In genomic region chr11:108199446-108200321, GRCh38 we compare ENCODE assay signal across 8 cellular contexts. TPM values are rescaled to one million over a fixed set of nuclear protein-coding genes. Genes with fewer than 3 reads are reported as not detected.
DNase-seq lines count a peak whose midpoint lies in the region; ATAC-seq and TF ChIP-seq lines count a peak whose summit lies in the region.

No MANE protein-coding gene starts in this region.

- H3K27me3 Mint-ChIP-seq in stimulated activated naive CD8-positive, alpha-beta T cell treated with anti-CD3 and anti-CD28 coated beads, Interleukin-15, Interleukin-2, amounts not matched to agents 100 ng/mL and 50 ng/mL, for 24 hours, result no peaks in the 10 kb centered on the region

- no peak for TF ChIP-seq POLR2A in ovary (IDR thresholded peaks at IDR 0.05)

- no peak overlapping the region for H3K27ac ChIP-seq in ovary

- no peak for TF ChIP-seq CTCF in ovary (IDR thresholded peaks at IDR 0.05)

- peak overlapping the region; percentile 91 for H3K27ac Mint-ChIP-seq in stimulated activated naive CD8-positive, alpha-beta T cell treated with anti-CD3 and anti-CD28 coated beads, Interleukin-15, Interleukin-2, amounts not matched to agents 100 ng/mL and 50 ng/mL, for 24 hours

- H3K4me1 Mint-ChIP-seq in stimulated activated naive CD8-positive, alpha-beta T cell treated with anti-CD3 and anti-CD28 coated beads, Interleukin-15, Interleukin-2, amounts not matched to agents 100 ng/mL and 50 ng/mL, for 24 hours (ENCODE audit: low read depth), result peaks cover 86% of the 10 kb centered on the region

- 79 to 84% (median 84%) methylated on average over 12 of the region's 12 CpGs for WGBS in ovary, 3 donors

- H3K9me3 ChIP-seq in ovary, result no peaks in the 10 kb centered on the region

- no peaks in the 10 kb centered on the region for H3K27me3 ChIP-seq in ovary

- ATAC-seq in GM19438 (IDR thresholded peaks at IDR 0.05; ENCODE audit: low read depth, unreplicated experiment), result peak; percentile 55
- peak; percentile 74 for ATAC-seq in HG03457 (IDR thresholded peaks at IDR 0.05; ENCODE audit: unreplicated experiment)

- H3K36me3 Mint-ChIP-seq in stimulated activated naive CD8-positive, alpha-beta T cell treated with anti-CD3 and anti-CD28 coated beads, Interleukin-15, Interleukin-2, amounts not matched to agents 100 ng/mL and 50 ng/mL, for 24 hours (ENCODE audit: low read depth), result peaks cover 81% of the 10 kb centered on the region

- H3K4me3 Mint-ChIP-seq in stimulated activated naive CD8-positive, alpha-beta T cell treated with anti-CD3 and anti-CD28 coated beads, Interleukin-15, Interleukin-2, amounts not matched to agents 100 ng/mL and 50 ng/mL, for 24 hours, result peak overlapping the region; percentile 33

- no peak overlapping the region for H3K4me3 ChIP-seq in ovary

- no peaks in the 10 kb centered on the region for H3K36me3 ChIP-seq in ovary

- H3K9me3 Mint-ChIP-seq in stimulated activated naive CD8-positive, alpha-beta T cell treated with anti-CD3 and anti-CD28 coated beads, Interleukin-15, Interleukin-2, amounts not matched to agents 100 ng/mL and 50 ng/mL, for 24 hours, result peaks cover 7% of the 10 kb centered on the region

- intact Hi-C loops in ovary (cut with DNase I), result no loop called here

- TF ChIP-seq EP300 in ovary (IDR thresholded peaks at IDR 0.05), result no peak

- DNase-seq in AML-193 (lab: John Stamatoyannopoulos, UW) (peak; percentile 86 to 87), islet precursor cell (peak; percentile 91), NCI-H1048 (lab: John Stamatoyannopoulos, UW) (no peak), ovary (no peak)
- DNase-seq in activated CD8-positive, alpha-beta memory T cell treated with anti-CD3 and anti-CD28 coated beads, Interleukin-2, amount 50 U/mL, for 4 hours, result peak; percentile 43

- H3K4me1 ChIP-seq in ovary (ENCODE audit: insufficient read depth), result peaks cover 2% of the 10 kb centered on the region

RNA-seq across cellular contexts. Expression of gene NPAT, which starts 22.8 kb away (rescaled TPM):
- total RNA-seq in ovary, result 10 to 100 TPM; 12.8 to 23.3 (median 16.6) TPM
- polyA plus RNA-seq in ovary, result 1 to 10 TPM; 6.2 to 8.7 TPM

RNA-seq across cellular contexts. Expression of gene ATM, which starts 23.2 kb away (rescaled TPM):
- total RNA-seq in ovary, result 100 to 1,000 TPM in 1 of 7 donors, 10 to 100 TPM in 6; 55.1 to 104 (median 82.7) TPM
- polyA plus RNA-seq in ovary, result 10 to 100 TPM; 29.2 to 34.5 TPM

Comparison
In these comparisons a context has a peak if more than half of its experiments do, and no peak if none do; other contexts are left out.
1. DNase-seq: peak in AML-193 (2 of 2), activated CD8-positive, alpha-beta memory T cell treated with anti-CD3 and anti-CD28 coated beads, Interleukin-2, amount 50 U/mL, for 4 hours (single experiment) and islet precursor cell (single experiment); none in NCI-H1048 (single experiment) and ovary (0 of 5).